Comparison of ENCODE assay signal across 24 cellular contexts in genomic region chr17:80209765-80210164, GRCh38. TPM values are rescaled to one million over a fixed set of nuclear protein-coding genes. Genes with fewer than 3 reads are reported as not detected.
DNase-seq lines count a peak whose midpoint lies in the region; ATAC-seq, FAIRE-seq and TF ChIP-seq lines count a peak whose summit lies in the region.
"Had no signal": no experiment of that assay in that cellular context is flagged by ENCODE, and none has a peak within 500 bp of the region (broad histone marks: within the 10 kb centered on the region; RNA-seq: fewer than 3 reads in every experiment).

No MANE protein-coding gene starts in this region.

- TF ChIP-seq RAD21 in K562 (CRISPR knock-in tag; conservative IDR thresholded peaks at IDR 0.05 in 1 of 2, IDR thresholded peaks at IDR 0.05 in 1 of 2) = no peak

- H3K4me1 ChIP-seq in K562 (replicated peaks in 1 of 2; ENCODE audit: control insufficient read depth in 2 of 2, insufficient read depth in 2 of 2, low read length in 2 of 2) (peaks cover 0 to 20% of the 10 kb centered on the region in 2 experiments; a peak in 2 of 5 replicates), mesenchymal stem cell (ENCODE audit: control insufficient read depth, insufficient read depth, low read depth, low read length) (no peaks in the 10 kb centered on the region)
- H3K4me1 ChIP-seq: A549 had no signal

- TF ChIP-seq EP300 in K562 (IDR thresholded peaks at IDR 0.05; ENCODE audit: low read length) = no peak

- no peak overlapping the region for H3K4me2 ChIP-seq in K562 (ENCODE audit: insufficient read depth, low read length)
- H3K4me2 ChIP-seq in mesenchymal stem cell (ENCODE audit: low read length, poor library complexity, severe bottlenecking) = no peak overlapping the region
- H3K4me2 ChIP-seq: A549 had no signal

- no peak overlapping the region for H3K14ac ChIP-seq in mesenchymal stem cell (ENCODE audit: low read length in 2 of 2)

- H2AFZ ChIP-seq in K562 (ENCODE audit: low read depth, low read length) = no peak overlapping the region
- H2AFZ ChIP-seq in mesenchymal stem cell (ENCODE audit: low read depth, low read length) = no peak overlapping the region

- POLR2A ChIA-PET in K562 (lab: Yijun Ruan, JAX) = interaction anchor here (1.4 to 1.6 kb wide), 2 partner anchors 10 to 19 kb away, joined by 4 to 5 read pairs; no protein-coding TSS in a partner anchor

- no peak overlapping the region for H4K91ac ChIP-seq in mesenchymal stem cell (ENCODE audit: low read length)

- no peak overlapping the region for H2AK5ac ChIP-seq in mesenchymal stem cell (ENCODE audit: low read length, severe bottlenecking)

- no peak overlapping the region for H2BK5ac ChIP-seq in mesenchymal stem cell (ENCODE audit: low read depth, low read length, poor library complexity, severe bottlenecking)

- no peak overlapping the region for H3K4ac ChIP-seq in mesenchymal stem cell (ENCODE audit: low read depth in 1 of 2, low read length in 2 of 2)

- peak; percentile 20 for DNase-seq in Right ventricle myocardium inferior (ENCODE audit: missing footprints)
- no peak for DNase-seq in left cardiac atrium
- no peak for DNase-seq in K562 (ENCODE audit: extremely low read depth in 1 of 4, low spot score in 3 of 4)
- DNase-seq in mesenchymal stem cell = no peak
- no peak for DNase-seq in RCC 7860 (ENCODE audit: low spot score)
- DNase-seq in frontal cortex (ENCODE audit: low spot score in 2 of 2) = no peak
- DNase-seq: 8988T; ACHN; AML-193; C1 segment of cervical spinal cord; Calu3; CD4-positive, alpha-beta memory T cell; COR-L47; DMS53; DMS79 treated with DMSO at 0.1 percent for 48 hours; GF-D8; GOT3; H7; HCEC 1CT had no signal

- no peak overlapping the region for H2BK15ac ChIP-seq in mesenchymal stem cell (ENCODE audit: low read depth, poor library complexity, severe bottlenecking)

- H3K36me3 ChIP-seq in K562 (ENCODE audit: control insufficient read depth, insufficient read depth, low read length) (peaks cover 32% of the 10 kb centered on the region; the same call in 1 of the 3 replicates), mesenchymal stem cell (ENCODE audit: control insufficient read depth in 1 of 2, insufficient read depth in 2 of 2, low read depth in 1 of 2, low read length in 2 of 2) (peaks cover 65 to 72% of the 10 kb centered on the region in 2 experiments)

- TF ChIP-seq POLR2A in K562 (conservative IDR thresholded peaks at IDR 0.05) = no peak

- H3K9me1 ChIP-seq in K562 (ENCODE audit: control insufficient read depth, insufficient read depth, low read length) = no peaks in the 10 kb centered on the region

- no peaks in the 10 kb centered on the region for H4K20me1 ChIP-seq in K562 (replicated peaks; ENCODE audit: control insufficient read depth, insufficient read depth, low read length)

- H4K8ac ChIP-seq in mesenchymal stem cell (ENCODE audit: low read length) = peak overlapping the region; percentile 13

- intact Hi-C loops in Right ventricle myocardium inferior (cut with DNase I) = no loop called here
- intact Hi-C loops in left cardiac atrium (cut with DNase I) = no loop called here
- intact Hi-C loops in K562 (cut with micrococcal nuclease) = no loop called here

- no peak overlapping the region for H3K4me3 ChIP-seq in K562
- no peak overlapping the region for H3K4me3 ChIP-seq in mesenchymal stem cell (ENCODE audit: insufficient read depth in 1 of 2, low read depth in 1 of 2, low read length in 2 of 2)
- H3K4me3 ChIP-seq: A549 had no signal

- no peak for TF ChIP-seq CTCF in K562 (IDR thresholded peaks at IDR 0.05 in 2 of 3, conservative IDR thresholded peaks at IDR 0.05 in 1 of 3; ENCODE audit: insufficient read depth in 2 of 3, low read depth in 1 of 3, low read length in 3 of 3)

- FAIRE-seq in K562 (lab: Jason Lieb, UNC) = no peak
- FAIRE-seq in RCC 7860 (lab: Jason Lieb, UNC) = no peak
- FAIRE-seq in frontal cortex (lab: Jason Lieb, UNC) = no peak
- FAIRE-seq: A549, GM12891 had no signal

- ATAC-seq in Right ventricle myocardium inferior = no peak
- ATAC-seq in left cardiac atrium = no peak
- no peak for ATAC-seq in K562
- ATAC-seq in HG03280 (IDR thresholded peaks at IDR 0.05; ENCODE audit: unreplicated experiment) = no peak
- ATAC-seq: A549 had no signal

- H3K23ac ChIP-seq in mesenchymal stem cell (ENCODE audit: low read length in 2 of 2) = no peak overlapping the region

- no peak overlapping the region for H2BK12ac ChIP-seq in mesenchymal stem cell (ENCODE audit: low read length in 2 of 2)

- H3K9me3 ChIP-seq in K562 (replicated peaks; ENCODE audit: control insufficient read depth, insufficient read depth, low read depth, low read length) (no peaks in the 10 kb centered on the region), mesenchymal stem cell (ENCODE audit: control insufficient read depth, low read length) (no peaks in the 10 kb centered on the region)
- H3K9me3 ChIP-seq: A549 had no signal

- no TSS peak for BruUV-seq in K562 (replicated peaks; lab: Mats Ljungman, UMichigan)

- H3K18ac ChIP-seq in mesenchymal stem cell (ENCODE audit: low read depth in 1 of 2, low read length in 2 of 2) = no peak overlapping the region

- H3K79me1 ChIP-seq in mesenchymal stem cell (replicated peaks; ENCODE audit: low read length, poor library complexity, severe bottlenecking) = peaks cover 2% of the 10 kb centered on the region

- no peak overlapping the region for H2BK120ac ChIP-seq in mesenchymal stem cell (ENCODE audit: low read depth, low read length)

- H3K27me3 ChIP-seq in K562 (ENCODE audit: control insufficient read depth in 2 of 2, insufficient read depth in 2 of 2, low read length in 2 of 2) (no peaks in the 10 kb centered on the region), mesenchymal stem cell (ENCODE audit: control insufficient read depth in 1 of 2, insufficient read depth in 1 of 2, low read length in 2 of 2) (no peaks in the 10 kb centered on the region)

- 77% methylated on average over 10 of the region's 12 CpGs for WGBS in K562 (ENCODE audit: insufficient coverage, low coverage, missing lambda C conversion rate)
- whole genome bisulfite sequencing in mesenchymal stem cell = 91% methylated on average over 12 of the region's 12 CpGs

- H3K27ac ChIP-seq in K562 (ENCODE audit: extremely low read depth, low read depth, low read length) (no peak overlapping the region), mesenchymal stem cell (ENCODE audit: low read length, poor library complexity, severe bottlenecking) (no peak overlapping the region)
- H3K27ac ChIP-seq: A549 had no signal

- H3K79me2 ChIP-seq in K562 (ENCODE audit: control insufficient read depth, insufficient read depth, low read length) = no peaks in the 10 kb centered on the region

- in situ Hi-C loops in K562 (cut with MboI) = no loop called here

- CTCF ChIA-PET in K562 (lab: Yijun Ruan, JAX; ENCODE audit: low intra/inter-chr PET ratio) = no interaction called here

- H3K9ac ChIP-seq in K562 (ENCODE audit: insufficient read depth in 1 of 2, low read depth in 2 of 2, low read length in 2 of 2) (no peak overlapping the region), mesenchymal stem cell (ENCODE audit: low read length) (no peak overlapping the region)

RNA-seq across cellular contexts. Expression of gene SGSH, which starts 10.4 kb away (rescaled TPM):
- total RNA-seq in Right ventricle myocardium inferior (12.4 TPM), left cardiac atrium (10 to 100 TPM; 18.0 to 23.0 TPM), K562 (2014; rRNA removed) (5.1 and 7.3 TPM in 2 replicates), K562 (2014; rRNA removed; fragmentation: Illumina TruSeq; extraction: Trizol) (2.5 and 2.6 TPM in 2 replicates), K562 (2015; rRNA removed; fragmentation: Illumina TruSeq; extraction: Trizol) (4.6 and 4.9 TPM in 2 replicates), K562 (2021) (11.8 and 15.7 TPM in 2 replicates), frontal cortex (3.7 TPM)
- total RNA-seq in K562 (2011; cell fraction: chromatin; rRNA removed; ENCODE audit: low replicate concordance) = 47.4 and 72.7 TPM in 2 replicates
- total RNA-seq in K562 (2011; cell fraction: nucleolus; rRNA removed) = 43.5 and 52.4 TPM in 2 replicates
- 40.5 and 41.1 TPM in 2 replicates for total RNA-seq in K562 (2011; cell fraction: nucleoplasm; rRNA removed)
- polyA plus RNA-seq in K562 (2011; rRNA removed) (2.5 and 4.8 TPM in 2 replicates), K562 (2014; fragmentation: Illumina TruSeq; extraction: Trizol) (6.3 and 11.2 TPM in 2 replicates), K562 (2014; fragmentation: Nextera tagmentation; extraction: Ambion mirVana) (under 1 TPM; 0.25 to 0.31 TPM), K562 (2014; rRNA removed) (8.2 and 9.8 TPM in 2 replicates)
- polyA plus RNA-seq in K562 (2011; cell fraction: cytosol; rRNA removed) = 3.7 and 4.2 TPM in 2 replicates
- 19.2 and 29.1 TPM in 2 replicates for polyA plus RNA-seq in K562 (2011; cell fraction: nucleus; rRNA removed)
- 13.7 and 21.2 TPM in 2 replicates for polyA plus RNA-seq in K562 (2012)
- 2.6 TPM in 2 replicates for polyA minus RNA-seq in K562 (2011; rRNA and poly(A)+ RNA removed)
- polyA minus RNA-seq in K562 (2011; cell fraction: cytosol; rRNA and poly(A)+ RNA removed) = 4.5 and 6.9 TPM in 2 replicates
- 3.4 and 6.3 TPM in 2 replicates for polyA minus RNA-seq in K562 (2011; cell fraction: nucleus; rRNA and poly(A)+ RNA removed)
- 59.2 TPM for polyA plus RNA-seq in mesenchymal stem cell (2013, experiment 1 of 2)
- polyA plus RNA-seq in mesenchymal stem cell (2013, experiment 2 of 2) = 59.8 TPM

RNA-seq across cellular contexts. Expression of gene SLC26A11, which starts 10.5 kb away (rescaled TPM):
- 3.9 TPM for total RNA-seq in Right ventricle myocardium inferior
- total RNA-seq in left cardiac atrium = 1 to 10 TPM; 6.4 to 6.6 TPM
- 8.5 and 21.1 TPM in 2 replicates for total RNA-seq in K562 (2011; cell fraction: chromatin; rRNA removed; ENCODE audit: low replicate concordance)
- 13.3 and 15.8 TPM in 2 replicates for total RNA-seq in K562 (2011; cell fraction: nucleolus; rRNA removed)
- 6.9 and 13.1 TPM in 2 replicates for total RNA-seq in K562 (2011; cell fraction: nucleoplasm; rRNA removed)
- 1.5 and 3.4 TPM in 2 replicates for total RNA-seq in K562 (2014; rRNA removed)
- total RNA-seq in K562 (2014; rRNA removed; fragmentation: Illumina TruSeq; extraction: Trizol) = 0.38 and 0.91 TPM in 2 replicates
- total RNA-seq in K562 (2015; rRNA removed; fragmentation: Illumina TruSeq; extraction: Trizol) = 1.0 and 1.4 TPM in 2 replicates
- total RNA-seq in K562 (2021) = 3.1 and 4.0 TPM in 2 replicates
- 0.52 and 0.53 TPM in 2 replicates for polyA plus RNA-seq in K562 (2011; rRNA removed)
- 0.43 and 1.2 TPM in 2 replicates for polyA plus RNA-seq in K562 (2011; cell fraction: cytosol; rRNA removed)
- polyA plus RNA-seq in K562 (2011; cell fraction: nucleus; rRNA removed) = 4.1 and 8.1 TPM in 2 replicates
- 2.7 and 5.4 TPM in 2 replicates for polyA plus RNA-seq in K562 (2012)
- polyA plus RNA-seq in K562 (2014; fragmentation: Illumina TruSeq; extraction: Trizol) = 1.4 and 1.9 TPM in 2 replicates
- polyA plus RNA-seq in K562 (2014; fragmentation: Nextera tagmentation; extraction: Ambion mirVana) = under 1 TPM in 1 of 2 experiments, not detected in 1; 0.06 TPM
- polyA plus RNA-seq in K562 (2014; rRNA removed) = 2.8 and 4.2 TPM in 2 replicates
- polyA minus RNA-seq in K562 (2011; rRNA and poly(A)+ RNA removed) = 0.46 TPM in 1 of 2 replicates, not detected in the other
- polyA minus RNA-seq in K562 (2011; cell fraction: cytosol; rRNA and poly(A)+ RNA removed) = 0.57 and 1.9 TPM in 2 replicates
- 1.2 and 2.0 TPM in 2 replicates for polyA minus RNA-seq in K562 (2011; cell fraction: nucleus; rRNA and poly(A)+ RNA removed)
- 16.2 TPM for polyA plus RNA-seq in mesenchymal stem cell (2013, experiment 1 of 2)
- polyA plus RNA-seq in mesenchymal stem cell (2013, experiment 2 of 2) = 15.6 TPM
- 9.8 TPM for total RNA-seq in frontal cortex

RNA-seq across cellular contexts. Expression of gene CARD14, which starts 39.9 kb away (rescaled TPM):
- total RNA-seq in Right ventricle myocardium inferior (not detected), left cardiac atrium (not detected), K562 (2014; rRNA removed) (not detected in 2 replicates), K562 (2014; rRNA removed; fragmentation: Illumina TruSeq; extraction: Trizol) (not detected in 2 replicates), K562 (2015; rRNA removed; fragmentation: Illumina TruSeq; extraction: Trizol) (not detected in 2 replicates), K562 (2021) (not detected in 2 replicates), frontal cortex (0.41 TPM)
- total RNA-seq in K562 (2011; cell fraction: chromatin; rRNA removed; ENCODE audit: low replicate concordance) = not detected in 2 replicates
- not detected in 2 replicates for total RNA-seq in K562 (2011; cell fraction: nucleolus; rRNA removed)
- total RNA-seq in K562 (2011; cell fraction: nucleoplasm; rRNA removed) = not detected in 2 replicates
- polyA plus RNA-seq in K562 (2011; rRNA removed) (not detected in 2 replicates), K562 (2014; fragmentation: Illumina TruSeq; extraction: Trizol) (not detected in 2 replicates), K562 (2014; fragmentation: Nextera tagmentation; extraction: Ambion mirVana) (not detected), K562 (2014; rRNA removed) (not detected in 2 replicates)
- polyA plus RNA-seq in K562 (2011; cell fraction: cytosol; rRNA removed) = not detected in 2 replicates
- not detected in 2 replicates for polyA plus RNA-seq in K562 (2011; cell fraction: nucleus; rRNA removed)
- 0.05 and 0.24 TPM in 2 replicates for polyA plus RNA-seq in K562 (2012)
- polyA minus RNA-seq in K562 (2011; rRNA and poly(A)+ RNA removed) = not detected in 2 replicates
- 3.2 TPM in 1 of 2 replicates, not detected in the other for polyA minus RNA-seq in K562 (2011; cell fraction: cytosol; rRNA and poly(A)+ RNA removed)
- not detected in 2 replicates for polyA minus RNA-seq in K562 (2011; cell fraction: nucleus; rRNA and poly(A)+ RNA removed)
- polyA plus RNA-seq in mesenchymal stem cell (2013, experiment 1 of 2) = 0.01 TPM
- polyA plus RNA-seq in mesenchymal stem cell (2013, experiment 2 of 2) = 0.07 TPM
- total RNA-seq: Daoy had no signal
- polyA plus RNA-seq: BJ had no signal

RNA-seq across cellular contexts. Expression of gene RNF213, which starts 50.9 kb away (rescaled TPM):
- 28.6 TPM for total RNA-seq in Right ventricle myocardium inferior
- 10 to 100 TPM; 43.4 to 48.4 TPM for total RNA-seq in left cardiac atrium
- total RNA-seq in K562 (2011; cell fraction: chromatin; rRNA removed; ENCODE audit: low replicate concordance) = 548 and 579 TPM in 2 replicates
- 219 and 226 TPM in 2 replicates for total RNA-seq in K562 (2011; cell fraction: nucleolus; rRNA removed)
- total RNA-seq in K562 (2011; cell fraction: nucleoplasm; rRNA removed) = 260 and 263 TPM in 2 replicates
- total RNA-seq in K562 (2014; rRNA removed) = 13.2 and 17.1 TPM in 2 replicates
- total RNA-seq in K562 (2014; rRNA removed; fragmentation: Illumina TruSeq; extraction: Trizol) = 19.8 and 20.9 TPM in 2 replicates
- total RNA-seq in K562 (2015; rRNA removed; fragmentation: Illumina TruSeq; extraction: Trizol) = 17.8 and 17.9 TPM in 2 replicates
- total RNA-seq in K562 (2021) = 33.6 and 34.3 TPM in 2 replicates
- polyA plus RNA-seq in K562 (2011; rRNA removed) = 26.7 and 36.2 TPM in 2 replicates
- polyA plus RNA-seq in K562 (2011; cell fraction: cytosol; rRNA removed) = 14.1 and 15.8 TPM in 2 replicates
- 220 and 234 TPM in 2 replicates for polyA plus RNA-seq in K562 (2011; cell fraction: nucleus; rRNA removed)
- 27.2 and 54.8 TPM in 2 replicates for polyA plus RNA-seq in K562 (2012)
- 24.2 and 26.9 TPM in 2 replicates for polyA plus RNA-seq in K562 (2014; fragmentation: Illumina TruSeq; extraction: Trizol)
- polyA plus RNA-seq in K562 (2014; fragmentation: Nextera tagmentation; extraction: Ambion mirVana) = 1 to 10 TPM; 5.3 to 7.1 TPM
- 15.9 and 20.1 TPM in 2 replicates for polyA plus RNA-seq in K562 (2014; rRNA removed)
- polyA minus RNA-seq in K562 (2011; rRNA and poly(A)+ RNA removed) = 58.3 and 80.5 TPM in 2 replicates
- polyA minus RNA-seq in K562 (2011; cell fraction: cytosol; rRNA and poly(A)+ RNA removed) = 48.1 and 56.1 TPM in 2 replicates
- 71.6 and 112 TPM in 2 replicates for polyA minus RNA-seq in K562 (2011; cell fraction: nucleus; rRNA and poly(A)+ RNA removed)
- 21.7 TPM for polyA plus RNA-seq in mesenchymal stem cell (2013, experiment 1 of 2)
- polyA plus RNA-seq in mesenchymal stem cell (2013, experiment 2 of 2) = 18.9 TPM
- total RNA-seq in frontal cortex = 12.2 TPM
